In genomic region chr18:36189486-36189885, GRCh38 we compare ENCODE assay signal across 20 cellular contexts. TPM values are rescaled to one million over a fixed set of nuclear protein-coding genes. Genes with fewer than 3 reads are reported as not detected.
"Had no signal": no experiment of that assay in that cellular context is flagged by ENCODE, and none has a peak within 500 bp of the region (broad histone marks: within the 10 kb centered on the region; RNA-seq: fewer than 3 reads in every experiment).

No MANE protein-coding gene starts in this region.

- DNase-seq: activated CD4-positive, alpha-beta T cell treated with anti-CD3 and anti-CD28 coated beads, Interleukin-2, amount 10 ng/mL, durations not matched to agents 24 days and 14 days; activated CD4-positive, CD25-positive, alpha-beta regulatory T cell; activated CD8-positive, alpha-beta memory T cell treated with anti-CD3 and anti-CD28 coated beads, Interleukin-2, amount 50 U/mL, for 4 hours; activated CD8-positive, alpha-beta T cell treated with anti-CD3 and anti-CD28 coated beads, Interleukin-2, amount 10 ng/mL, durations not matched to agents 7 days and 5 days; activated naive CD4-positive, alpha-beta T cell treated with Interleukin-2 at 50 U/mL for 16 hours; activated T-cell treated with anti-CD3 and anti-CD28 coated beads, Interleukin-2, amount 50 U/mL, for 72 hours; caudate nucleus; cortex of kidney; effector CD8-positive, alpha-beta T cell; esophagus squamous epithelium; hypothalamus; kidney glomerular epithelial cell; left ventricle myocardium superior; mucosa of descending colon; spleen; stomach; testis had no signal

- FAIRE-seq: endothelial cell of umbilical vein had no signal

- H3K36me3 ChIP-seq: esophagus squamous epithelium, spleen, stomach had no signal

- ATAC-seq: activated CD8-positive, alpha-beta T cell treated with anti-CD3 and anti-CD28 coated beads, Interleukin-2, amount 10 ng/mL, durations not matched to agents 7 days and 5 days; activated T-cell treated with anti-CD3 and anti-CD28 coated beads, Interleukin-2, amount 50 U/mL, for 72 hours; left ventricle myocardium superior; mucosa of descending colon; sciatic nerve had no signal

- H3K27ac ChIP-seq: esophagus squamous epithelium, spleen, stomach, testis had no signal

- H3K27me3 ChIP-seq: testis had no signal

- H3K4me3 ChIP-seq: esophagus squamous epithelium, mucosa of descending colon, spleen, stomach, testis had no signal

- H3K9me3 ChIP-seq: esophagus squamous epithelium, mucosa of descending colon, spleen, stomach, testis had no signal

RNA-seq across cellular contexts. Expression of gene MOCOS, which starts 2.2 kb away (rescaled TPM):
- polyA plus RNA-seq: neural cell had no signal
